34 cellular contexts compared by ENCODE assay signal in the genomic region with DNA sequence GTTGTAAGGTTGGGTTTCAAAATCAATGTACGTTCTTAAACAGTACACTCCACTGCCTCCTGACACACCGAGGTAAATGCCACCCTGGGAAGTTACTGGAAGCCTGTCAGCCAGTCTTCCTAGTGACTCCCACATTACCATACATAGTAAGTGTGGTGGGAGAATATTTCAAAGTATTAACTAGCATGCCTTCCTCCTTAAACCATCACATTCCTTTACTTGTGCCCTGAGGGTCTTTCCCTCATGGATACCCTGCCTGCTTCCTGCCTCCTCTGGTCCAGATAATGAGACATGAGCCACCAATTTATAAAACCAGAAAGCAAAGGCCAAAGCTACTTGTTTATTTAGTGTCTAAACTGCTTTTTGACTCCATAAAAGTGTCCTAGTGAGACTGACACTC. TPM values are rescaled to one million over a fixed set of nuclear protein-coding genes. Genes with fewer than 3 reads are reported as not detected.
"Had no signal": no experiment of that assay in that cellular context is flagged by ENCODE, and none has a peak within 500 bp of the region (broad histone marks: within the 10 kb centered on the region; RNA-seq: fewer than 3 reads in every experiment).

No MANE protein-coding gene starts in this region.

- H3K4me3 Mint-ChIP-seq: activated B cell treated with CpG ODN at 0.5 μM for 24 hours; activated CD8-positive, alpha-beta T cell treated with anti-CD3 and anti-CD28 coated beads for 36 hours; activated naive CD4-positive, alpha-beta T cell treated with anti-CD3 and anti-CD28 coated beads, Interleukin-2, amount 50 U/mL, for 24 hours; activated naive CD8-positive, alpha-beta T cell treated with anti-CD3 and anti-CD28 coated beads for 36 hours; activated naive CD8-positive, alpha-beta T cell treated with anti-CD3 and anti-CD28 coated beads, Interleukin-2, amount 50 U/mL, for 24 hours; activated T-cell treated with anti-CD3 and anti-CD28 coated beads, Interleukin-2, amount 50 U/mL, for 4 hours; activated T-helper 17 cell treated with anti-CD3 and anti-CD28 coated beads, Interleukin-2, amount 50 U/mL, for 72 hours; effector memory CD8-positive, alpha-beta T cell; T-helper 1 cell treated with Interleukin-12 subunit alpha and Interleukin-12 subunit beta and Interleukin-4 antibody, amounts not matched to agents 30 μg/mL and 1 μg/mL, for 36 hours had no signal

- ATAC-seq: activated CD4-positive, CD25-positive, alpha-beta regulatory T cell treated with anti-CD3 and anti-CD28 coated beads, Interleukin-2, amount 50 U/mL, for 24 hours; activated CD8-positive, alpha-beta T cell treated with anti-CD3 and anti-CD28 coated beads for 36 hours; activated naive CD8-positive, alpha-beta T cell treated with anti-CD3 and anti-CD28 coated beads, Interleukin-2, amount 50 U/mL, for 24 hours; activated T-cell treated with anti-CD3 and anti-CD28 coated beads, Interleukin-2, amount 50 U/mL, for 4 hours; activated T-helper 17 cell treated with anti-CD3 and anti-CD28 coated beads, Interleukin-2, amount 50 U/mL, for 72 hours; body of pancreas; effector memory CD8-positive, alpha-beta T cell; foreskin keratinocyte; gastrocnemius medialis; heart left ventricle had no signal

- H3K4me1 Mint-ChIP-seq: activated B cell treated with CpG ODN at 0.5 μM for 24 hours; activated naive CD4-positive, alpha-beta T cell treated with anti-CD3 and anti-CD28 coated beads, Interleukin-2, amount 50 U/mL, for 24 hours; activated naive CD8-positive, alpha-beta T cell treated with anti-CD3 and anti-CD28 coated beads for 36 hours; activated naive CD8-positive, alpha-beta T cell treated with anti-CD3 and anti-CD28 coated beads, Interleukin-2, amount 50 U/mL, for 24 hours; activated T-helper 17 cell treated with anti-CD3 and anti-CD28 coated beads, Interleukin-2, amount 50 U/mL, for 72 hours had no signal

- H3K36me3 Mint-ChIP-seq: activated naive CD4-positive, alpha-beta T cell treated with anti-CD3 and anti-CD28 coated beads, Interleukin-2, amount 50 U/mL, for 24 hours; activated naive CD8-positive, alpha-beta T cell treated with anti-CD3 and anti-CD28 coated beads for 36 hours had no signal

- H3K27ac Mint-ChIP-seq: activated B cell treated with CpG ODN at 0.5 μM for 24 hours; activated CD8-positive, alpha-beta T cell treated with anti-CD3 and anti-CD28 coated beads for 36 hours; activated naive CD4-positive, alpha-beta T cell treated with anti-CD3 and anti-CD28 coated beads, Interleukin-2, amount 50 U/mL, for 24 hours; activated naive CD8-positive, alpha-beta T cell treated with anti-CD3 and anti-CD28 coated beads for 36 hours; activated naive CD8-positive, alpha-beta T cell treated with anti-CD3 and anti-CD28 coated beads, Interleukin-2, amount 50 U/mL, for 24 hours; activated T-helper 17 cell treated with anti-CD3 and anti-CD28 coated beads, Interleukin-2, amount 50 U/mL, for 72 hours; effector memory CD8-positive, alpha-beta T cell; T-helper 1 cell treated with Interleukin-12 subunit alpha and Interleukin-12 subunit beta and Interleukin-4 antibody, amounts not matched to agents 30 μg/mL and 1 μg/mL, for 36 hours had no signal

- H3K9me3 Mint-ChIP-seq: activated B cell treated with CpG ODN at 0.5 μM for 24 hours; activated CD8-positive, alpha-beta T cell treated with anti-CD3 and anti-CD28 coated beads for 36 hours; activated naive CD4-positive, alpha-beta T cell treated with anti-CD3 and anti-CD28 coated beads, Interleukin-2, amount 50 U/mL, for 24 hours; activated naive CD8-positive, alpha-beta T cell treated with anti-CD3 and anti-CD28 coated beads for 36 hours; activated naive CD8-positive, alpha-beta T cell treated with anti-CD3 and anti-CD28 coated beads, Interleukin-2, amount 50 U/mL, for 24 hours; activated T-cell treated with anti-CD3 and anti-CD28 coated beads, Interleukin-2, amount 50 U/mL, for 4 hours; activated T-helper 17 cell treated with anti-CD3 and anti-CD28 coated beads, Interleukin-2, amount 50 U/mL, for 72 hours; effector memory CD8-positive, alpha-beta T cell; T-helper 1 cell treated with Interleukin-12 subunit alpha and Interleukin-12 subunit beta and Interleukin-4 antibody, amounts not matched to agents 30 μg/mL and 1 μg/mL, for 36 hours had no signal

- DNase-seq: activated B cell treated with CpG ODN at 0.5 μM for 24 hours; activated CD4-positive, alpha-beta T cell treated with anti-CD3 and anti-CD28 coated beads for 48 hours; activated CD4-positive, alpha-beta T cell treated with anti-CD3 and anti-CD28 coated beads, Interleukin-2, amount 50 U/mL, for 1 hour; activated CD4-positive, alpha-beta T cell treated with anti-CD3 and anti-CD28 coated beads, Interleukin-2, amount 50 U/mL, for 48 hours; activated CD8-positive, alpha-beta memory T cell treated with anti-CD3 and anti-CD28 coated beads for 24 hours; activated CD8-positive, alpha-beta T cell treated with anti-CD3 and anti-CD28 coated beads for 36 hours; activated effector memory CD4-positive, alpha-beta T cell treated with Interleukin-2 at 50 U/mL for 16 hours; activated gamma-delta T cell treated with Interleukin-2 at 50 U/mL for 16 hours; activated naive CD4-positive, alpha-beta T cell treated with Interleukin-2 at 50 U/mL for 16 hours; activated naive CD8-positive, alpha-beta T cell treated with anti-CD3 and anti-CD28 coated beads for 36 hours; activated naive CD8-positive, alpha-beta T cell treated with anti-CD3 and anti-CD28 coated beads, Interleukin-2, amount 50 U/mL, for 24 hours; activated T-cell treated with anti-CD3 and anti-CD28 coated beads, Interleukin-2, amount 50 U/mL, for 4 hours; adrenal gland; amygdala; aorta; body of pancreas; caudate nucleus; cortex of kidney; dermis blood vessel endothelial cell; effector CD4-positive, alpha-beta T cell; effector memory CD8-positive, alpha-beta T cell; erythroblast; foreskin keratinocyte; gastrocnemius medialis; glutamatergic neuron; heart left ventricle; T-helper 9 cell; WERI-Rb-1 had no signal

RNA-seq across cellular contexts. Expression of a gene that starts 23.3 kb away (rescaled TPM):
- total RNA-seq: activated B cell treated with CpG ODN at 0.5 μM for 24 hours; activated CD8-positive, alpha-beta T cell treated with anti-CD3 and anti-CD28 coated beads for 36 hours; activated naive CD8-positive, alpha-beta T cell treated with anti-CD3 and anti-CD28 coated beads for 36 hours; activated T-cell treated with anti-CD3 and anti-CD28 coated beads, Interleukin-2, amount 50 U/mL, for 4 hours; activated T-helper 17 cell treated with anti-CD3 and anti-CD28 coated beads, Interleukin-2, amount 50 U/mL, for 72 hours; body of pancreas; chondrocyte; dermis blood vessel endothelial cell; foreskin keratinocyte; gastrocnemius medialis; T-helper 2 cell treated with Interferon-gamma antibody and Interleukin-4, amounts not matched to agents 100 ng/mL and 5 ng/mL, for 36 hours had no signal
